Comparison of ENCODE assay signal across 8 cellular contexts in the genomic region with DNA sequence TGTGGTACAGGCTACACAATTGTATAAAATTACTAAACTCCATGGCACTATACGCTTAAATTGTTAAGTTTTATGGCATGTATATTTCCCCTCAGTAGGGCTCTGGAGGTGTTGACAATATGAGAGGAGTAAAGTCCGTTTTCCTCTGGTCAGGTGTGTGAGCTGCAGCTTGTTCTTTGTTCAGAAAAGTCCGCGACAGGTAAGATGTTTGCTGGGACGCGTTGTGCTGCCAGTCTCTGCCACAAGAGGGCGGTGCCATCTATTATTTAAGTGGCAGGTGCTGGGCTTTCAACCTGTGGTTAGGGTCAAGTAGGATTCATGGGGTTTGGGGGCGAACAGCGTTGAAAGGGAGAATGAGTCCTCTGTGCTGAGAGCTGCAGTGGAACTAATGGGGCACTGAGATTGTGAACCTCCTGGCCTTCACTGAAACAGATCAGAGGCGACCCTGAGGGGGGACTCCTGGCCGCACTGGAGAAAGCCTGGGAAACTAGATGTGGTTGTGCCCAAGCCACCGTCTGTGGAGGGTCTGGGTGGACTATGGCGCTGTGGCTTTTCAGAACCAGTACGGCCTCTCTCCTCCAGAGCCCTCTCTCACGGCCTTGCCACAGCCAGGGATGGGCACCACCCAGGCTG.
A peak's percentile ranks its signal among the peaks of the same experiment; 100 is the strongest.
DNase-seq lines count a peak whose midpoint lies in the region; ATAC-seq, FAIRE-seq and TF ChIP-seq lines count a peak whose summit lies in the region.

No MANE protein-coding gene starts in this region.

- H3K9me3 Mint-ChIP-seq in astrocyte (ENCODE audit: unreplicated experiment) = peaks cover 10% of the 10 kb centered on the region
- peaks cover 0 to 17% (median 4%) of the 10 kb centered on the region in 7 donors for H3K9me3 Mint-ChIP-seq in naive B cell

- peaks cover 6% of the 10 kb centered on the region for H3K9me3 ChIP-seq in astrocyte (ENCODE audit: insufficient read depth, low read depth, low read length)

- H3K4me3 Mint-ChIP-seq in astrocyte (ENCODE audit: unreplicated experiment) (no peak overlapping the region), naive B cell (no peak overlapping the region)

- H3K4me3 ChIP-seq in astrocyte (ENCODE audit: insufficient read depth, low read depth, low read length) = no peak overlapping the region

- no peak overlapping the region for H3K27ac ChIP-seq in astrocyte (ENCODE audit: low read depth, low read length)

- no peak for FAIRE-seq in astrocyte (lab: Jason Lieb, UNC)

- H3K4me1 Mint-ChIP-seq in astrocyte (ENCODE audit: low read depth, unreplicated experiment) (no peaks in the 10 kb centered on the region), naive B cell (peaks cover 0 to 3% (median 0%) of the 10 kb centered on the region in 3 donors)

- TF ChIP-seq CTCF in astrocyte (IDR thresholded peaks at IDR 0.05; ENCODE audit: insufficient read depth, low read depth, low read length) = peak; percentile 31

- DNase-seq in stimulated activated CD4-positive, alpha-beta T cell treated with anti-CD3 and anti-CD28 coated beads, Interleukin-15, amount 100 ng/mL, for 24 hours = peak; percentile 40
- DNase-seq in stimulated activated CD4-positive, alpha-beta T cell treated with anti-CD3 and anti-CD28 coated beads, Interleukin-4, amount 100 ng/mL, for 4 hours = no peak
- DNase-seq in NCI-H2107 treated with DMSO at 0.1 percent for 48 hours (lab: John Stamatoyannopoulos, UW; ENCODE audit: unreplicated experiment) (peak; percentile 81), astrocyte (ENCODE audit: low read depth) (no peak), naive B cell (peak; percentile 10), AG20443 (ENCODE audit: low spot score) (no peak)

- no peak overlapping the region for H3K27ac Mint-ChIP-seq in astrocyte (ENCODE audit: unreplicated experiment)
- H3K27ac Mint-ChIP-seq in naive B cell = peak overlapping the region in 3 of 6 donors; percentile 25 to 52 (median 30)

- ATAC-seq in naive B cell (ENCODE audit: low read depth in 2 of 2) (no peak), HG02571 (IDR thresholded peaks at IDR 0.05; ENCODE audit: unreplicated experiment) (no peak), GM21737 (IDR thresholded peaks at IDR 0.05; ENCODE audit: unreplicated experiment) (no peak)

- H3K27me3 Mint-ChIP-seq in astrocyte (ENCODE audit: low read depth, unreplicated experiment) (no peaks in the 10 kb centered on the region), naive B cell (peaks cover 0 to 12% (median 7%) of the 10 kb centered on the region in 3 donors)

- no peak overlapping the region for H3K9ac ChIP-seq in astrocyte (ENCODE audit: low read length)

- no peaks in the 10 kb centered on the region for H3K79me2 ChIP-seq in astrocyte (ENCODE audit: insufficient read depth, low read length)

- H3K36me3 Mint-ChIP-seq in astrocyte (ENCODE audit: low read depth, unreplicated experiment) = no peaks in the 10 kb centered on the region
- H3K36me3 Mint-ChIP-seq in naive B cell = peaks cover 5 to 7% of the 10 kb centered on the region in 2 donors

- no peak overlapping the region for H3K4me2 ChIP-seq in astrocyte (ENCODE audit: low read length)

- H3K4me1 ChIP-seq in astrocyte (ENCODE audit: insufficient read depth, low read length) = no peaks in the 10 kb centered on the region

- no peaks in the 10 kb centered on the region for H4K20me1 ChIP-seq in astrocyte (ENCODE audit: insufficient read depth, low read length)

- H3K27me3 ChIP-seq in astrocyte (ENCODE audit: insufficient read depth, low read length) = no peaks in the 10 kb centered on the region

- H3K36me3 ChIP-seq in astrocyte (ENCODE audit: insufficient read depth, low read length) = no peaks in the 10 kb centered on the region

- H2AFZ ChIP-seq in astrocyte (ENCODE audit: low read depth, low read length) = no peak overlapping the region

Comparison
In these comparisons a context has a peak if more than half of its experiments do, and no peak if none do; other contexts are left out.
1. DNase-seq: peak in stimulated activated CD4-positive, alpha-beta T cell treated with anti-CD3 and anti-CD28 coated beads, Interleukin-15, amount 100 ng/mL, for 24 hours (single experiment), NCI-H2107 treated with DMSO at 0.1 percent for 48 hours (single experiment) and naive B cell (single experiment); none in stimulated activated CD4-positive, alpha-beta T cell treated with anti-CD3 and anti-CD28 coated beads, Interleukin-4, amount 100 ng/mL, for 4 hours (0 of 2), astrocyte (single experiment) and AG20443 (single experiment).